In genomic region chr19:15430526-15431120, GRCh38 we compare ENCODE assay signal across 13 cellular contexts. TPM values are rescaled to one million over a fixed set of nuclear protein-coding genes. Genes with fewer than 3 reads are reported as not detected.
DNase-seq lines count a peak whose midpoint lies in the region; ATAC-seq and TF ChIP-seq lines count a peak whose summit lies in the region.
"Had no signal": no experiment of that assay in that cellular context is flagged by ENCODE, and none has a peak within 500 bp of the region (broad histone marks: within the 10 kb centered on the region; RNA-seq: fewer than 3 reads in every experiment).

No MANE protein-coding gene starts in this region.

- CTCF ChIA-PET in CD4-positive, alpha-beta T cell (lab: Charles Lee), result interaction anchor here (0.6 to 1.7 kb wide), 2 partner anchors 11 to 1063 kb away, joined by 3 to 5 read pairs; partner anchors contain the start of gene AKAP8L

- H3K27me3 Mint-ChIP-seq in CD4-positive, alpha-beta T cell, result no peaks in the 10 kb centered on the region
- H3K27me3 Mint-ChIP-seq in brain, result peaks cover 14% of the 10 kb centered on the region
- H3K27me3 Mint-ChIP-seq in nephron progenitor cell (ENCODE audit: low read depth, poor library complexity), result peaks cover 4% of the 10 kb centered on the region

- no peak overlapping the region for H3K27ac ChIP-seq in CD4-positive, alpha-beta T cell (ENCODE audit: low read depth, low read length)
- H3K27ac ChIP-seq in Karpas-422 (ENCODE audit: low read length), result no peak overlapping the region

- H4K20me1 ChIP-seq in Karpas-422 (ENCODE audit: insufficient read depth, low read depth, low read length), result peaks cover 14% of the 10 kb centered on the region; the same call in 1 of the 2 replicates

- peak overlapping the region; percentile 99 for H3K4me3 Mint-ChIP-seq in CD4-positive, alpha-beta T cell
- H3K4me3 Mint-ChIP-seq in brain (peak overlapping the region; percentile 93 to 99 (median 98)), nephron progenitor cell (peak overlapping the region; percentile 99)

- DNase-seq in CD4-positive, alpha-beta T cell, result no peak
- DNase-seq in Karpas-422 (no peak), nephron progenitor cell (no peak), NCI-H526 (lab: John Stamatoyannopoulos, UW) (no peak), NCI-H2196 treated with DMSO at 0.1 percent for 48 hours (lab: John Stamatoyannopoulos, UW; ENCODE audit: unreplicated experiment) (no peak), EL (no peak)
- DNase-seq: activated effector memory CD4-positive, alpha-beta T cell treated with Interleukin-2 at 50 U/mL for 16 hours; mucosa of descending colon; NCI-H1105 treated with DMSO at 0.1 percent for 48 hours; SHP77 had no signal

- peaks cover 12% of the 10 kb centered on the region for H3K36me3 ChIP-seq in Karpas-422 (ENCODE audit: insufficient read depth, low read length)

- no peak for ATAC-seq in CD4-positive, alpha-beta T cell (ENCODE audit: poor library complexity)
- no peak for ATAC-seq in GM21619 (IDR thresholded peaks at IDR 0.05; ENCODE audit: unreplicated experiment)
- ATAC-seq: esophagus mucosa, mucosa of descending colon had no signal

- H2AFZ ChIP-seq in Karpas-422 (ENCODE audit: low read length), result no peak overlapping the region

- peak overlapping the region; percentile 78; the same call in 1 of the 2 replicates for H3K4me3 ChIP-seq in Karpas-422 (ENCODE audit: low read length)
- H3K4me3 ChIP-seq: mucosa of descending colon had no signal

- H3K9me3 ChIP-seq in CD4-positive, alpha-beta T cell (ENCODE audit: control insufficient read depth, low read length), result no peaks in the 10 kb centered on the region
- no peaks in the 10 kb centered on the region for H3K9me3 ChIP-seq in Karpas-422 (ENCODE audit: low read length)
- H3K9me3 ChIP-seq: mucosa of descending colon had no signal

- H3K79me2 ChIP-seq in Karpas-422 (ENCODE audit: low read length), result peaks cover 44% of the 10 kb centered on the region

- intact Hi-C loops in CD4-positive, alpha-beta T cell (cut with DNase I, micrococcal nuclease), result loop anchor here in 1 of 2 experiments (5.0 kb wide), 1 partner anchor 98 kb away; the partner anchor contains the start of gene BRD4

- H3K27ac Mint-ChIP-seq in CD4-positive, alpha-beta T cell, result no peak overlapping the region
- H3K27ac Mint-ChIP-seq in brain, result peak overlapping the region; percentile 61 to 99 (median 98)
- peak overlapping the region; percentile 95 for H3K27ac Mint-ChIP-seq in nephron progenitor cell

- H3K4me1 ChIP-seq in Karpas-422 (ENCODE audit: low read length), result peaks cover 22% of the 10 kb centered on the region

- POLR2A ChIA-PET in CD4-positive, alpha-beta T cell (lab: Charles Lee), result interaction anchor here (1.3 to 2.0 kb wide), 4 partner anchors 11 to 125 kb away, joined by 3 to 11 read pairs (median 4); partner anchors contain the start of gene AKAP8L

- no peak for TF ChIP-seq CTCF in CD4-positive, alpha-beta T cell (IDR thresholded peaks at IDR 0.05)
- TF ChIP-seq CTCF in brain (conservative IDR thresholded peaks at IDR 0.05) (no peak), nephron progenitor cell (IDR thresholded peaks at IDR 0.05) (no peak)

- H3K9ac ChIP-seq in Karpas-422 (ENCODE audit: low read length), result peak overlapping the region; percentile 81

- peaks cover 31% of the 10 kb centered on the region for H3K4me1 Mint-ChIP-seq in CD4-positive, alpha-beta T cell (ENCODE audit: low read depth)
- peaks cover 26% of the 10 kb centered on the region for H3K4me1 Mint-ChIP-seq in brain
- H3K4me1 Mint-ChIP-seq in nephron progenitor cell, result peaks cover 25% of the 10 kb centered on the region

- no peaks in the 10 kb centered on the region for H3K27me3 ChIP-seq in CD4-positive, alpha-beta T cell (ENCODE audit: control insufficient read depth, insufficient read depth, low read length)
- no peaks in the 10 kb centered on the region for H3K27me3 ChIP-seq in Karpas-422 (ENCODE audit: low read length)

- peaks cover 38% of the 10 kb centered on the region for H3K36me3 Mint-ChIP-seq in CD4-positive, alpha-beta T cell (ENCODE audit: low read depth)
- H3K36me3 Mint-ChIP-seq in brain, result peaks cover 26% of the 10 kb centered on the region
- H3K36me3 Mint-ChIP-seq in nephron progenitor cell (ENCODE audit: low read depth), result peaks cover 26% of the 10 kb centered on the region

- peak overlapping the region; percentile 86 for H3K4me2 ChIP-seq in Karpas-422 (ENCODE audit: low read depth, low read length, poor library complexity, severe bottlenecking)

- H3K9me2 ChIP-seq in Karpas-422 (replicated peaks; ENCODE audit: insufficient read depth, low read length), result no peaks in the 10 kb centered on the region

- H3K9me3 Mint-ChIP-seq in CD4-positive, alpha-beta T cell, result no peaks in the 10 kb centered on the region
- H3K9me3 Mint-ChIP-seq in brain (peaks cover 0 to 8% (median 4%) of the 10 kb centered on the region in 5 experiments), nephron progenitor cell (peaks cover 9% of the 10 kb centered on the region)

RNA-seq across cellular contexts. Expression of gene AKAP8L, which starts 11.8 kb away (rescaled TPM):
- 100 to 1,000 TPM; 157 to 162 TPM for total RNA-seq in CD4-positive, alpha-beta T cell
- total RNA-seq in Karpas-422 (2014; rRNA removed; shearing (Covaris generic); ENCODE audit: low replicate concordance), result 82.4 and 108 TPM in 2 replicates
- 71.8 TPM for polyA plus RNA-seq in brain (ENCODE audit: insufficient read depth, low read depth, low replicate concordance)

RNA-seq across cellular contexts. Expression of gene WIZ, which starts 19.1 kb away (rescaled TPM):
- total RNA-seq in CD4-positive, alpha-beta T cell, result 10 to 100 TPM; 12.9 to 14.3 TPM
- total RNA-seq in Karpas-422 (2014; rRNA removed; shearing (Covaris generic); ENCODE audit: low replicate concordance), result 5.3 and 5.4 TPM in 2 replicates
- polyA plus RNA-seq in brain (ENCODE audit: insufficient read depth, low read depth, low replicate concordance), result 39.5 TPM

RNA-seq across cellular contexts. Expression of gene RASAL3, which starts 33.7 kb away (rescaled TPM):
- total RNA-seq in CD4-positive, alpha-beta T cell, result 10 to 100 TPM; 91.8 to 92.8 TPM
- total RNA-seq in Karpas-422 (2014; rRNA removed; shearing (Covaris generic); ENCODE audit: low replicate concordance), result 4.0 and 27.1 TPM in 2 replicates
- polyA plus RNA-seq in brain (ENCODE audit: insufficient read depth, low read depth, low replicate concordance), result 1.1 TPM

RNA-seq across cellular contexts. Expression of gene PGLYRP2, which starts 48.7 kb away (rescaled TPM):
- not detected for total RNA-seq in CD4-positive, alpha-beta T cell
- total RNA-seq in Karpas-422 (2014; rRNA removed; shearing (Covaris generic); ENCODE audit: low replicate concordance), result not detected in 2 replicates
- polyA plus RNA-seq in brain (ENCODE audit: insufficient read depth, low read depth, low replicate concordance), result not detected
- total RNA-seq: esophagus mucosa, mucosa of descending colon had no signal

RNA-seq across cellular contexts. Expression of gene AKAP8, which starts 51.0 kb away (rescaled TPM):
- 10 to 100 TPM; 87.5 to 90.1 TPM for total RNA-seq in CD4-positive, alpha-beta T cell
- total RNA-seq in Karpas-422 (2014; rRNA removed; shearing (Covaris generic); ENCODE audit: low replicate concordance), result 11.7 and 19.9 TPM in 2 replicates
- polyA plus RNA-seq in brain (ENCODE audit: insufficient read depth, low read depth, low replicate concordance), result 5.4 TPM
